In the genomic region with DNA sequence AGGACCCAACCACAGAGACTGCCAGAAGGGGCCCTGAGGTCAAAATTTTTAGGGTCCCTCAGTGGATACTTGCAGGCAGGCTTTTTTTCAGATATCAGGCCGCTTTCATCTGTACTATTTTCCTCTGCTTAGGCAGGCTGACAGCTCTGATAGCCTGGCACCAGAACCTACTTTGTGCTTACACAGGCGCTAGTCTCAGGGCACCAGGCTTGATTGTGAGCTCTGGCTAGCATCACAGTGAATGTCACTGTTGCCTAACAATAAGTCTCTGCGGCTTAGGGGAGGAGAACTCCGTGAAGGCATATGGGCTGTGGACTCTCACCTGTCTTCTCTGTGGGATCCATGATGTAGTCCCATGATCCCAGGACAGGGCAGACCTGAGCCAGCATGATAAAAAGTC, we compare ENCODE assay signal across 3 cellular contexts.
"Had no signal": no experiment of that assay in that cellular context is flagged by ENCODE, and none has a peak within 500 bp of the region (broad histone marks: within the 10 kb centered on the region; RNA-seq: fewer than 3 reads in every experiment).

No MANE protein-coding gene starts in this region.

- H3K4me3 ChIP-seq: GM12878 had no signal

- DNase-seq: GDM1, GF-D8 had no signal

- ATAC-seq: GM12878 had no signal
